Comparison of ENCODE assay signal across 37 cellular contexts in genomic region chr10:72462261-72462660, GRCh38.
"Had no signal": no experiment of that assay in that cellular context is flagged by ENCODE, and none has a peak within 500 bp of the region (broad histone marks: within the 10 kb centered on the region; RNA-seq: fewer than 3 reads in every experiment).

No MANE protein-coding gene starts in this region.

- ATAC-seq: activated CD8-positive, alpha-beta memory T cell treated with anti-CD3 and anti-CD28 coated beads, Interleukin-2, amount 10 ng/mL, durations not matched to agents 7 days and 5 days; activated T-cell treated with anti-CD3 and anti-CD28 coated beads, Interleukin-2, amount 50 U/mL, for 72 hours; activated T-helper 17 cell treated with anti-CD3 and anti-CD28 coated beads, Interleukin-2, amount 50 U/mL, for 72 hours had no signal

- DNase-seq: activated CD4-positive, alpha-beta memory T cell treated with anti-CD3 and anti-CD28 coated beads, Interleukin-2, amount 10 ng/mL, durations not matched to agents 7 days and 5 days; activated CD4-positive, alpha-beta T cell treated with anti-CD3 and anti-CD28 coated beads for 1 hour; activated CD4-positive, alpha-beta T cell treated with anti-CD3 and anti-CD28 coated beads for 48 hours; activated CD4-positive, CD25-positive, alpha-beta regulatory T cell; activated CD8-positive, alpha-beta memory T cell treated with anti-CD3 and anti-CD28 coated beads for 24 hours; activated CD8-positive, alpha-beta memory T cell treated with anti-CD3 and anti-CD28 coated beads, Interleukin-2, amount 10 ng/mL, durations not matched to agents 7 days and 5 days; activated CD8-positive, alpha-beta memory T cell treated with anti-CD3 and anti-CD28 coated beads, Interleukin-2, amount 50 U/mL, for 48 hours; activated effector memory CD4-positive, alpha-beta T cell treated with anti-CD3 and anti-CD28 coated beads, Interleukin-2, amount 50 U/mL, for 16 hours; activated naive CD4-positive, alpha-beta T cell; activated naive CD4-positive, alpha-beta T cell treated with anti-CD3 and anti-CD28 coated beads, Interleukin-2, amount 50 U/mL, for 16 hours; activated naive CD8-positive, alpha-beta T cell treated with anti-CD3 and anti-CD28 coated beads for 36 hours; activated T-cell treated with anti-CD3 and anti-CD28 coated beads, Interleukin-2, amount 50 U/mL, for 72 hours; amniotic stem cell; aorta; brain microvascular endothelial cell; Kasumi-1; MG63; NCI-H1048; NCI-H1105 treated with DMSO at 0.1 percent for 48 hours; NCI-H1436; NCI-H1694; NCI-H1930; NCI-H2081 treated with DMSO at 0.1 percent for 48 hours; NCI-H226; NCI-H446 treated with DMSO at 0.1 percent for 48 hours; NCI-H524; NCI-H69; Peyer's patch; RPMI8226; SIG-M5; SW 1271; T-helper 1 cell; T-helper 2 cell; T-helper 9 cell; WERI-Rb-1 had no signal

- H3K9me3 ChIP-seq: MG63, Peyer's patch had no signal

- H3K27me3 ChIP-seq: brain microvascular endothelial cell, cardiac muscle cell, MG63, Peyer's patch had no signal

- H3K36me3 ChIP-seq: brain microvascular endothelial cell, cardiac muscle cell, MG63, Peyer's patch, WERI-Rb-1 had no signal

- H3K4me3 ChIP-seq: cardiac muscle cell, MG63, Peyer's patch had no signal

- H3K4me1 ChIP-seq: Peyer's patch had no signal

- H3K27ac ChIP-seq: brain microvascular endothelial cell, Peyer's patch, WERI-Rb-1 had no signal
